Comparison of ENCODE assay signal across 10 cellular contexts in the genomic region with DNA sequence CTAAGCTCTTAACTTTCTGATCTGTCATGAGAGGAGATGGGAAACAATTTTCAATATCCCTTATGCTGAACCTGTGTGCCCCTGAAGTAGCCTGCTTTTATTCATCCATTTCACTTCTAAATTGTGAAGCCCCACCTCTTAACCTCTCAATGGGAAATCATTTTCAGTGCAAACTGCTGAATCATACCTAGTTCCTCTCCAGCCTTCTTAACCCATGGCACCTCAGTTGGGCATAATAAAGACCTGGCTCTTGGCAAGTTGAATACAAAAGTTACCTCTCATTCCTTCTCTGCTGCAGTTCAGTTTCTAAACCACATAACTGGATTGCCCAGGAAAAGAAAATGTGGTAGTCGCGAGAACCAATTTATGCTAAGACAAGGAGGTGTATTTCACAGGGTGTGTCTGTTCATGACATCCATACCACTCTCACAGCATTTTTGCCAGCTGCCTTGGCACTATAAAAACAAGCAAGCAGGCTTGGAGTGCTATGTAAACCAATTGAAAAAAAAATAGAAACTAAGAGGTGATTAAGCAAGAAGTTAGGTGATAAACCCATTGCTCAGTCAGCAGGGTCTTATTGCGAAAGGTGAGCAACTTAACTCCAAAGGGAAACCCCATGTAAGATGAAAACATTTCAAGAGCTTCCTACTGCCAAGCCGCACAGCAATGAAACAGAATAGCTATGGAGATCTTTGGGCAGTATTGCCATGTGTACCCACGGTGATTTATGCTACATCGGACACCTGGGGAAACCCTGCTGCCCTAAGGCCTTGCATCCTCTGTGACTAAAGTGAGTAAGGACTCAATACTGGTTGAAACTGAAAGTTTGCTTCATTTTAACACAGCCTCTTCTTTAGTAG. TPM values are rescaled to one million over a fixed set of nuclear protein-coding genes. Genes with fewer than 3 reads are reported as not detected.
A peak's percentile ranks its signal among the peaks of the same experiment; 100 is the strongest.
DNase-seq lines count a peak whose midpoint lies in the region; ATAC-seq and TF ChIP-seq lines count a peak whose summit lies in the region.
"Had no signal": no experiment of that assay in that cellular context is flagged by ENCODE, and none has a peak within 500 bp of the region (broad histone marks: within the 10 kb centered on the region; RNA-seq: fewer than 3 reads in every experiment).

No MANE protein-coding gene starts in this region.

- no peaks in the 10 kb centered on the region for H3K27me3 ChIP-seq in ascending aorta

- peaks cover 3 to 19% of the 10 kb centered on the region in 2 donors for H3K4me1 ChIP-seq in ascending aorta

- H3K36me3 ChIP-seq in ascending aorta = no peaks in the 10 kb centered on the region

- intact Hi-C loops in ascending aorta (cut with DNase I) (no loop called here), left ventricle myocardium superior (cut with micrococcal nuclease) (no loop called here)

- TF ChIP-seq CTCF in ascending aorta (IDR thresholded peaks at IDR 0.05) = no peak

- no peaks in the 10 kb centered on the region for H3K9me3 ChIP-seq in ascending aorta

- ATAC-seq in GM19468 (IDR thresholded peaks at IDR 0.05; ENCODE audit: extremely low read depth, unreplicated experiment) (peak; percentile 99), HG03108 (IDR thresholded peaks at IDR 0.05; ENCODE audit: unreplicated experiment) (peak; percentile 99), left ventricle myocardium superior (no peak)

- H3K4me3 ChIP-seq in ascending aorta = no peak overlapping the region
- H3K4me3 ChIP-seq: SK-N-MC had no signal

- DNase-seq in DMS53 treated with DMSO at 0.1 percent for 48 hours (lab: John Stamatoyannopoulos, UW; ENCODE audit: unreplicated experiment) (peak; percentile 42), ascending aorta (ENCODE audit: low spot score in 2 of 2) (no peak), superior temporal gyrus (ENCODE audit: extremely low spot score) (no peak), Kasumi-1 (lab: John Stamatoyannopoulos, UW) (no peak), NCI-H2081 treated with DMSO at 0.1 percent for 48 hours (lab: John Stamatoyannopoulos, UW) (no peak), left ventricle myocardium superior (no peak)
- DNase-seq: activated naive CD8-positive, alpha-beta T cell treated with anti-CD3 and anti-CD28 coated beads, Interleukin-2, amount 10 ng/mL, durations not matched to agents 7 days and 5 days had no signal

- H3K27ac ChIP-seq in ascending aorta = peak overlapping the region; percentile 2 to 17
- H3K27ac ChIP-seq: SK-N-MC had no signal

RNA-seq across cellular contexts. Expression of a gene that starts 57.0 kb away (rescaled TPM):
- total RNA-seq in ascending aorta = 1.6 TPM
- total RNA-seq in left ventricle myocardium superior = not detected
- total RNA-seq: activated naive CD8-positive, alpha-beta T cell treated with anti-CD3 and anti-CD28 coated beads, Interleukin-2, amount 10 ng/mL, durations not matched to agents 7 days and 5 days had no signal
